In the genomic region with DNA sequence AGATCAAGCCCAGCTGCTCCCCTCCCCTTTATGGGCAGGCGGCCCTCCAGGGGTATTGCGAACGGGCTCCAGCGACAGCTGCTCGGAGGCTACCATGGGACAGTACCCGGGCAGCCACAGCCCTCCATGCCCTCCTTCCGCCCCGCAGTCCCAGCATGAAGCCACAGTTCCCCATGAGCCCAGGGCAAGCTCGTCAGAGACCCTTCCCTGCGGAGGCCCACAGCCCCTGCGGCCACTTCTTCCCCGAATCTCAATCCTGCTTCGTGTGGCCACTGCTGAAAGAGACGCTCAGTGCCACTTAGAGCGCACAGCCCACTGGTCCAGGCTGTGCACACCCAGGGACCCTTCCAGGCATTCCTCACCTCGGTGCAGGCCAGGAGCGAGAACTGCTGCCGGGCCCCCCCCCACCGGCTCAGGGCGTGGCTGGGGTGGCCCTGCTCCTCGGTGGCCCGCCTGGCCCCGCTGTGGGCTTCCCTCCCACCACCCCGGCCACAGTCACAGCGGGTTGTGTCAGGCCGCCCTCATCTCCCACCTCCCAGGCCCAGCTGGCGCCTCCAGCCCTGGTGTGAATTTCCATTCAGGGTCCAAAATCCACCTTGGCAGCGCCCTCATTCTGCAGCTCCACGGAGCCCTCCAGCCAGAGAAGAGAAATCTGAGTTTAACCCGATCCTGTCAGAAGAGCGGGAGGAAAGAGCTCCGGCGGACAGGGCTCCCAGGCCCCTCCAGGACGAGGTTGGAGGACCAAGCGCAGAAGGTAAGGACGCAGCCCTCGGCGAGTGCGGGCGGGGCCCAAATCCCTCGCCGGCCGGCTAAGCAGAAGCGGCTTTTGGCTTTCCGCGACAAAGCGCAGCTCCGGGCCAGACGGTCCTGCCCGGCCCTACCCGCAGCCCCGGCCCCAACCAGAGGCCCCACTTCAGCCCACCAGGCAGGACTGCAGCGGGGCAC, we compare ENCODE assay signal across 14 cellular contexts. TPM values are rescaled to one million over a fixed set of nuclear protein-coding genes. Genes with fewer than 3 reads are reported as not detected.
DNase-seq lines count a peak whose midpoint lies in the region; ATAC-seq and TF ChIP-seq lines count a peak whose summit lies in the region.
"Had no signal": no experiment of that assay in that cellular context is flagged by ENCODE, and none has a peak within 500 bp of the region (broad histone marks: within the 10 kb centered on the region; RNA-seq: fewer than 3 reads in every experiment).

No MANE protein-coding gene starts in this region.

- no peaks in the 10 kb centered on the region for H3K36me3 Mint-ChIP-seq in osteocyte (ENCODE audit: unreplicated experiment)

- no peak overlapping the region for H3K27ac ChIP-seq in heart right ventricle
- H3K27ac ChIP-seq in prostate gland = peak overlapping the region; percentile 11 to 53
- H3K27ac ChIP-seq: SK-N-MC had no signal

- no peak for TF ChIP-seq POLR2A in prostate gland (IDR thresholded peaks at IDR 0.05)

- H3K27ac Mint-ChIP-seq in osteocyte (ENCODE audit: unreplicated experiment) = no peak overlapping the region
- H3K27ac Mint-ChIP-seq: progenitor cell of endocrine pancreas had no signal

- peaks cover 13% of the 10 kb centered on the region for H3K4me1 Mint-ChIP-seq in osteocyte (ENCODE audit: unreplicated experiment)

- DNase-seq in AG08396 (ENCODE audit: low spot score) (peak; percentile 44), NCI-H82 (lab: John Stamatoyannopoulos, UW) (peak; percentile 85), heart right ventricle (peak in 1 of 2 donors; percentile 31), prostate gland (ENCODE audit: low spot score) (no peak), osteocyte (ENCODE audit: extremely low spot score, unreplicated experiment) (no peak)
- DNase-seq: activated naive CD4-positive, alpha-beta T cell; AML-193; NCI-H774; tibial artery had no signal

- no peaks in the 10 kb centered on the region for H3K9me3 Mint-ChIP-seq in osteocyte (ENCODE audit: unreplicated experiment)

- peaks cover 0 to 19% (median 7%) of the 10 kb centered on the region in 9 donors for H3K4me1 ChIP-seq in heart right ventricle
- H3K4me1 ChIP-seq in prostate gland (replicated peaks) = peaks cover 16% of the 10 kb centered on the region

- H3K27me3 Mint-ChIP-seq in osteocyte (ENCODE audit: unreplicated experiment) = no peaks in the 10 kb centered on the region
- H3K27me3 Mint-ChIP-seq: progenitor cell of endocrine pancreas had no signal

- H3K36me3 ChIP-seq in heart right ventricle (no peaks in the 10 kb centered on the region), prostate gland (no peaks in the 10 kb centered on the region)
- H3K36me3 ChIP-seq: tibial artery had no signal

- 68 to 82% methylated on average over 53 of the region's 53 CpGs for WGBS in heart right ventricle, 2 donors
- 72% methylated on average over 53 of the region's 53 CpGs for WGBS in prostate gland

- ATAC-seq in heart right ventricle (peak in 6 of 8 donors; percentile 11 to 48 (median 32)), HG02678 (IDR thresholded peaks at IDR 0.05; ENCODE audit: unreplicated experiment) (no peak), HG03135 (IDR thresholded peaks at IDR 0.05; ENCODE audit: unreplicated experiment) (no peak), GM18858 (IDR thresholded peaks at IDR 0.05; ENCODE audit: unreplicated experiment) (no peak)

- H3K4me3 ChIP-seq in heart right ventricle (peak overlapping the region in 5 of 10 donors; percentile 7 to 36 (median 26)), prostate gland (peak overlapping the region in 1 of 2 donors; percentile 2)
- H3K4me3 ChIP-seq: SK-N-MC had no signal

- TF ChIP-seq CTCF in heart right ventricle (IDR thresholded peaks at IDR 0.05) (no peak), prostate gland (IDR thresholded peaks at IDR 0.05) (no peak), osteocyte (IDR thresholded peaks at IDR 0.05) (no peak)

- intact Hi-C loops in heart right ventricle (cut with DNase I) (no loop called here), prostate gland (cut with DNase I) (no loop called here)

- no peak overlapping the region for H3K4me3 Mint-ChIP-seq in osteocyte (ENCODE audit: unreplicated experiment)

- no peaks in the 10 kb centered on the region for H3K27me3 ChIP-seq in heart right ventricle
- H3K27me3 ChIP-seq in prostate gland (replicated peaks; ENCODE audit: insufficient read depth) = no peaks in the 10 kb centered on the region
- H3K27me3 ChIP-seq: tibial artery had no signal

- H3K9me3 ChIP-seq in heart right ventricle = no peaks in the 10 kb centered on the region
- no peaks in the 10 kb centered on the region for H3K9me3 ChIP-seq in prostate gland
- H3K9me3 ChIP-seq: tibial artery had no signal

RNA-seq across cellular contexts. Expression of a gene that starts 12.1 kb away (rescaled TPM):
- total RNA-seq in heart right ventricle (10 to 100 TPM; 13.5 to 23.3 (median 17.7) TPM), prostate gland (10 to 100 TPM; 29.1 to 41.9 TPM), osteocyte (45.2 and 45.9 TPM in 2 replicates)
- 1 to 10 TPM; 4.8 to 5.7 TPM for polyA plus RNA-seq in heart right ventricle

RNA-seq across cellular contexts. Expression of a gene that starts 12.9 kb away (rescaled TPM):
- total RNA-seq in heart right ventricle (1 to 10 TPM; 3.4 to 8.9 (median 6.8) TPM), prostate gland (10 to 100 TPM; 11.8 to 19.7 TPM), osteocyte (9.5 and 10.5 TPM in 2 replicates)
- 1 to 10 TPM; 2.0 to 5.8 TPM for polyA plus RNA-seq in heart right ventricle

Comparison
In these comparisons a context has a peak if more than half of its experiments do, and no peak if none do; other contexts are left out.
1. DNase-seq: peak in AG08396 (single experiment) and NCI-H82 (single experiment); none in prostate gland (single experiment) and osteocyte (single experiment).
2. ATAC-seq: peak in heart right ventricle (6 of 8); none in HG02678 (single experiment), HG03135 (single experiment) and GM18858 (single experiment).
3. H3K27ac ChIP-seq: peak in prostate gland (2 of 2); none in heart right ventricle (0 of 10).